ENCODE assay signal across 8 cellular contexts in genomic region chr10:103481974-103482531, GRCh38.
A peak's percentile ranks its signal among the peaks of the same experiment; 100 is the strongest.
DNase-seq lines count a peak whose midpoint lies in the region; ATAC-seq and TF ChIP-seq lines count a peak whose summit lies in the region.

No MANE protein-coding gene starts in this region.

- H3K27me3 ChIP-seq in tibial artery: peaks cover 0 to 4% of the 10 kb centered on the region in 2 donors

- no peak overlapping the region for H3K4me3 ChIP-seq in tibial artery

- in situ Hi-C loops in T47D (cut with HindIII; ENCODE audit: low pct_unique_long_range_greater_than_20kb, low sequenced_read_pairs): no loop called here

- no peaks in the 10 kb centered on the region for H3K36me3 ChIP-seq in tibial artery

- peaks cover 0 to 6% (median 0%) of the 10 kb centered on the region in 4 donors for H3K4me1 ChIP-seq in tibial artery

- TF ChIP-seq CTCF in 22Rv1 (IDR thresholded peaks at IDR 0.05): peak; percentile 83
- peak; percentile 67 to 80 for TF ChIP-seq CTCF in tibial artery (IDR thresholded peaks at IDR 0.05)

- H3K9me3 ChIP-seq in tibial artery: no peaks in the 10 kb centered on the region

- intact Hi-C loops in tibial artery (cut with DNase I; ENCODE audit: low total_unique reads): no loop called here

- ATAC-seq in HG03196 (IDR thresholded peaks at IDR 0.05; ENCODE audit: unreplicated experiment): peak; percentile 51

- DNase-seq in EH (ENCODE audit: low read depth): peak; percentile 74
- peak; percentile 65 for DNase-seq in NOMO-1 treated with dmso at 0.1 percent for 144 hours (lab: John Stamatoyannopoulos, UW; ENCODE audit: unreplicated experiment)
- peak; percentile 42 to 67 for DNase-seq in T47D (ENCODE audit: low read depth in 1 of 2, low spot score in 1 of 2)
- DNase-seq in kidney tubule cell (ENCODE audit: low spot score): peak; percentile 61
- DNase-seq in tibial artery: peak in 1 of 2 donors; percentile 38
- no peak for DNase-seq in stimulated activated CD4-positive, alpha-beta T cell treated with anti-CD3 and anti-CD28 coated beads, Interleukin-2, amount 100 ng/mL, for 48 hours

- H3K27ac ChIP-seq in 22Rv1: no peak overlapping the region
- H3K27ac ChIP-seq in tibial artery: no peak overlapping the region

Comparison
In these comparisons a context has a peak if more than half of its experiments do, and no peak if none do; other contexts are left out.
1. DNase-seq: peak in EH (single experiment), NOMO-1 treated with dmso at 0.1 percent for 144 hours (single experiment), T47D (2 of 2) and kidney tubule cell (single experiment); none in stimulated activated CD4-positive, alpha-beta T cell treated with anti-CD3 and anti-CD28 coated beads, Interleukin-2, amount 100 ng/mL, for 48 hours (0 of 2).